Comparison of ENCODE assay signal across 1 cellular context in genomic region chr9:94259077-94259847, GRCh38.
TF ChIP-seq lines count a peak whose summit lies in the region.

TSS of gene ZNF169 (plus strand) at chr9:94259298. CDS start at chr9:94278813, 19,515 bp downstream.

TF ChIP-seq in HepG2, 621 proteins besides CTCF, POLR2A, EP300 and RAD21 (continued from another document and continues in another):
- TF ChIP-seq CERS6 (CRISPR knock-in tag; IDR thresholded peaks at IDR 0.05) (no peak), ZNF614 (CRISPR knock-in tag; IDR thresholded peaks at IDR 0.05; ENCODE audit: borderline replicate concordance) (peak; percentile 45; the same call in 1 of the 2 replicates), ZSCAN9 (CRISPR knock-in tag; IDR thresholded peaks at IDR 0.05; ENCODE audit: borderline replicate concordance) (0 out of 2 replicates have a peak, but pooled peaks have one; percentile 23), SKIL (CRISPR knock-in tag; IDR thresholded peaks at IDR 0.05; ENCODE audit: borderline replicate concordance) (no peak), ZNF724P (CRISPR knock-in tag; IDR thresholded peaks at IDR 0.05; ENCODE audit: borderline replicate concordance) (no peak), PBX3 (CRISPR knock-in tag; IDR thresholded peaks at IDR 0.05; ENCODE audit: borderline replicate concordance) (no peak), ZFP36 (IDR thresholded peaks at IDR 0.05; ENCODE audit: borderline replicate concordance, low read depth, low read length, partially characterized antibody) (no peak), GMEB1 (CRISPR knock-in tag; IDR thresholded peaks at IDR 0.05; ENCODE audit: borderline replicate concordance) (peak; percentile 93), ZKSCAN1 (IDR thresholded peaks at IDR 0.05; ENCODE audit: low read length) (no peak), GFI1 (CRISPR knock-in tag; IDR thresholded peaks at IDR 0.05; ENCODE audit: borderline replicate concordance) (no peak), SRY (CRISPR knock-in tag; IDR thresholded peaks at IDR 0.05) (no peak; the same call in 1 of the 2 replicates), MTF2 (CRISPR knock-in tag; IDR thresholded peaks at IDR 0.05; ENCODE audit: borderline replicate concordance) (0 out of 2 replicates have a peak, but pooled peaks have one; percentile 43), ARNTL (CRISPR knock-in tag; IDR thresholded peaks at IDR 0.05) (no peak), FOSL2 (CRISPR knock-in tag; IDR thresholded peaks at IDR 0.05) (0 out of 2 replicates have a peak, but pooled peaks have one; percentile 43), NKX3-1 (CRISPR knock-in tag; IDR thresholded peaks at IDR 0.05) (no peak), ETV6 (CRISPR knock-in tag; conservative IDR thresholded peaks at IDR 0.05) (no peak), TFE3 (CRISPR knock-in tag; IDR thresholded peaks at IDR 0.05) (peak; percentile 55; the same call in 1 of the 2 replicates), IRX3 (CRISPR knock-in tag; IDR thresholded peaks at IDR 0.05; ENCODE audit: borderline replicate concordance, low read depth) (no peak), THAP9 (CRISPR knock-in tag; IDR thresholded peaks at IDR 0.05; ENCODE audit: borderline replicate concordance) (peak; percentile 58; the same call in 1 of the 2 replicates), EZH2 (conservative IDR thresholded peaks at IDR 0.05; ENCODE audit: low read depth, low read length) (no peak), ZNF503 (CRISPR knock-in tag; IDR thresholded peaks at IDR 0.05) (no peak), ZNF460 (CRISPR knock-in tag; IDR thresholded peaks at IDR 0.05; ENCODE audit: borderline replicate concordance) (no peak; the same call in 1 of the 2 replicates), ZBTB8A (CRISPR knock-in tag; IDR thresholded peaks at IDR 0.05; ENCODE audit: borderline replicate concordance, low read depth) (no peak), GTF3A (CRISPR knock-in tag; conservative IDR thresholded peaks at IDR 0.05) (0 out of 2 replicates have a peak, but pooled peaks have one; percentile 17), DR1 (CRISPR knock-in tag; IDR thresholded peaks at IDR 0.05) (0 out of 2 replicates have a peak, but pooled peaks have one; percentile 23), SAFB2 (CRISPR knock-in tag; IDR thresholded peaks at IDR 0.05; ENCODE audit: borderline replicate concordance, low read depth) (0 out of 2 replicates have a peak, but pooled peaks have one; percentile 77), TP53 (CRISPR knock-in tag; conservative IDR thresholded peaks at IDR 0.05) (peak; percentile 48; the same call in 1 of the 2 replicates), HNF4G (IDR thresholded peaks at IDR 0.05; ENCODE audit: borderline replicate concordance, low read depth, low read length) (no peak), HNF4G (CRISPR knock-in tag; IDR thresholded peaks at IDR 0.05; ENCODE audit: borderline replicate concordance, low read depth) (no peak), YY1 (IDR thresholded peaks at IDR 0.05; ENCODE audit: insufficient read depth, insufficient replicate concordance, low read depth, low read length) (peak; percentile 37), ZNF329 (CRISPR knock-in tag; IDR thresholded peaks at IDR 0.05; ENCODE audit: low read depth) (no peak), NFKB2 (CRISPR knock-in tag; IDR thresholded peaks at IDR 0.05; ENCODE audit: borderline replicate concordance) (peak; percentile 77; the same call in 1 of the 2 replicates), PTBP1 (IDR thresholded peaks at IDR 0.05; ENCODE audit: low read depth, low read length, poor library complexity, severe bottlenecking) (no peak), IKZF4 (CRISPR knock-in tag; IDR thresholded peaks at IDR 0.05; ENCODE audit: borderline replicate concordance, low read depth, not compliant biosample characterization) (peak; percentile 65), PREB (CRISPR knock-in tag; IDR thresholded peaks at IDR 0.05) (no peak), ZHX2 (IDR thresholded peaks at IDR 0.05; ENCODE audit: low read depth) (0 out of 2 replicates have a peak, but pooled peaks have one; percentile 43), ZHX2 (CRISPR knock-in tag; IDR thresholded peaks at IDR 0.05; ENCODE audit: borderline replicate concordance) (no peak), RBM22 (optimal IDR thresholded peaks at IDR 0.05; ENCODE audit: low read length) (no peak), TBP (CRISPR knock-in tag; IDR thresholded peaks at IDR 0.05) (no peak), U2AF1 (optimal IDR thresholded peaks at IDR 0.05; ENCODE audit: low read depth, low read length) (no peak)
